15 cellular contexts compared by ENCODE assay signal in the genomic region with DNA sequence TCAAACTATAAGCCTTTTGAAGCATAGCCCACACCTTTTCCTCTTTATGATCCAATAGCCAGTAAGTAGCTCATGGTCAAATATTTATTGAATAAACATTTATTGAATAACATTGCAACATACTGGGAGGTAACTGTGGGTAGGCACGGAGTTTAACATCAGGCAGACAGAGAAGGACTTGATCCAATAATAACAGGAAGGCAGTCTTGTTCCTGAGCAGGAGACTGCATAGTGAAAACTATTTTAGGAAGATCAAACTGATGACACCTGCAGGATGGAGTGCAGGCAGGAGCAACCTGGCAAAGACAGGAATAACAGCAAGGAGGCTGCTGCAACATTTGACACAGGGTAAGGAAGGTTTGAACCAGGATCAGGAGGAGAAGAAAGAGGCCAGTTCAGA. TPM values are rescaled to one million over a fixed set of nuclear protein-coding genes. Genes with fewer than 3 reads are reported as not detected.
DNase-seq lines count a peak whose midpoint lies in the region; ATAC-seq and TF ChIP-seq lines count a peak whose summit lies in the region.
"Had no signal": no experiment of that assay in that cellular context is flagged by ENCODE, and none has a peak within 500 bp of the region (broad histone marks: within the 10 kb centered on the region; RNA-seq: fewer than 3 reads in every experiment).

No MANE protein-coding gene starts in this region.

- H2AK5ac ChIP-seq in mesenchymal stem cell (ENCODE audit: low read length, severe bottlenecking): no peak overlapping the region

- CTCF ChIA-PET in AG04450 (lab: Charles Lee) (interaction anchor here (0.6 to 2.5 kb wide), 4 partner anchors 9 to 559 kb away, joined by 3 to 36 read pairs (median 9); no protein-coding TSS in a partner anchor), PC-3 (lab: Charles Lee) (no interaction called here)

- H3F3A ChIP-seq in PC-3 (ENCODE audit: low read length, unreplicated experiment): no peaks in the 10 kb centered on the region

- H2BK120ac ChIP-seq in mesenchymal stem cell (ENCODE audit: low read depth, low read length): no peak overlapping the region

- H3K4me1 ChIP-seq in PC-3 (ENCODE audit: insufficient read depth, low read length) (0 out of 2 replicates have a peak, but pooled peaks cover 5% of the 10 kb centered on the region), mesenchymal stem cell (ENCODE audit: control insufficient read depth, insufficient read depth, low read depth, low read length) (peaks cover 11% of the 10 kb centered on the region)

- no peak overlapping the region for H2BK5ac ChIP-seq in mesenchymal stem cell (ENCODE audit: low read depth, low read length, poor library complexity, severe bottlenecking)

- no peaks in the 10 kb centered on the region for H4K20me1 ChIP-seq in PC-3 (ENCODE audit: low read length)

- intact Hi-C loops in PC-3 (cut with micrococcal nuclease): loop anchor here (1.0 kb wide), 1 partner anchor 116 kb away; no protein-coding TSS in a partner anchor

- no peak overlapping the region for H3K4ac ChIP-seq in mesenchymal stem cell (ENCODE audit: low read depth in 1 of 2, low read length in 2 of 2)

- no peak overlapping the region for H2BK15ac ChIP-seq in mesenchymal stem cell (ENCODE audit: low read depth, poor library complexity, severe bottlenecking)

- POLR2A ChIA-PET in AG04450 (lab: Yijun Ruan, JAX) (interaction anchor here (0.7 to 1.3 kb wide), 3 partner anchors 8 to 173 kb away, joined by 3 to 4 read pairs (median 4); no protein-coding TSS in a partner anchor), PC-3 (lab: Charles Lee; ENCODE audit: unreplicated experiment) (no interaction called here)

- no peak overlapping the region for H3K23ac ChIP-seq in mesenchymal stem cell (ENCODE audit: low read length in 2 of 2)

- H3K27me3 ChIP-seq in AG04450 (ENCODE audit: control insufficient read depth, insufficient read depth, low read length) (no peaks in the 10 kb centered on the region), PC-3 (ENCODE audit: low read length) (no peaks in the 10 kb centered on the region), mesenchymal stem cell (ENCODE audit: control insufficient read depth in 1 of 2, insufficient read depth in 1 of 2, low read length in 2 of 2) (no peaks in the 10 kb centered on the region)
- H3K27me3 ChIP-seq: BLaER1 had no signal

- H2AFZ ChIP-seq in PC-3 (ENCODE audit: low read length): no peak overlapping the region
- no peak overlapping the region for H2AFZ ChIP-seq in mesenchymal stem cell (ENCODE audit: low read depth, low read length)

- H3K27ac ChIP-seq in AG04450 (ENCODE audit: low read depth, low read length): peak overlapping the region; percentile 76
- H3K27ac ChIP-seq in PC-3 (ENCODE audit: low read length): no peak overlapping the region
- peak overlapping the region; percentile 63 for H3K27ac ChIP-seq in epithelial cell of prostate
- peak overlapping the region; percentile 46 for H3K27ac ChIP-seq in mesenchymal stem cell (ENCODE audit: low read length, poor library complexity, severe bottlenecking)
- H3K27ac ChIP-seq: BLaER1 had no signal

- DNase-seq in AG04450 (ENCODE audit: low read depth, low spot score) (peak; percentile 44), PC-3 (peak; percentile 30), epithelial cell of prostate (ENCODE audit: low read depth, low spot score) (no peak), mesenchymal stem cell (peak; percentile 23), SKM-1 (lab: John Stamatoyannopoulos, UW; ENCODE audit: unreplicated experiment) (no peak)
- DNase-seq: activated CD4-positive, alpha-beta T cell treated with anti-CD3 and anti-CD28 coated beads, Interleukin-2, amount 50 U/mL, for 4 hours; immature natural killer cell; NCI-H1436; NCI-H774; stimulated activated CD4-positive, alpha-beta T cell treated with anti-CD3 and anti-CD28 coated beads, Interleukin-2, amount 100 ng/mL, for 48 hours had no signal

- no peak overlapping the region for H3K4me2 ChIP-seq in PC-3 (ENCODE audit: low read length)
- H3K4me2 ChIP-seq in mesenchymal stem cell (ENCODE audit: low read length, poor library complexity, severe bottlenecking): no peak overlapping the region
- H3K4me2 ChIP-seq: BLaER1 had no signal

- no peaks in the 10 kb centered on the region for H3K9me2 ChIP-seq in PC-3 (replicated peaks; ENCODE audit: low read length)

- H4K91ac ChIP-seq in mesenchymal stem cell (ENCODE audit: low read length): no peak overlapping the region

- ATAC-seq in PC-3 (peak; percentile 84), GM19035 (IDR thresholded peaks at IDR 0.05; ENCODE audit: unreplicated experiment) (no peak), HG02678 (IDR thresholded peaks at IDR 0.05; ENCODE audit: unreplicated experiment) (no peak), esophagus mucosa (no peak)
- ATAC-seq: SK-N-SH treated with all-trans-retinoic acid at 6 μM for 48 hours had no signal

- H3K9me3 ChIP-seq in AG04450 (ENCODE audit: control insufficient read depth, insufficient read depth, low read length): no peaks in the 10 kb centered on the region
- H3K9me3 ChIP-seq in PC-3 (ENCODE audit: low read length): no peaks in the 10 kb centered on the region
- H3K9me3 ChIP-seq in mesenchymal stem cell (ENCODE audit: control insufficient read depth, low read length): no peaks in the 10 kb centered on the region
- H3K9me3 ChIP-seq: BLaER1 had no signal

- H3K79me1 ChIP-seq in mesenchymal stem cell (replicated peaks; ENCODE audit: low read length, poor library complexity, severe bottlenecking): peaks cover 42% of the 10 kb centered on the region

- 74% methylated on average over 1 of the region's 1 CpG for WGBS in mesenchymal stem cell

- no TSS peak for BruUV-seq in PC-3 (replicated peaks; lab: Mats Ljungman, UMichigan)

- TF ChIP-seq CTCF in AG04450 (IDR thresholded peaks at IDR 0.05; ENCODE audit: low read depth, low read length) (no peak), PC-3 (conservative IDR thresholded peaks at IDR 0.05; ENCODE audit: low read depth, low read length) (no peak)

- H2BK12ac ChIP-seq in mesenchymal stem cell (ENCODE audit: low read length in 2 of 2): no peak overlapping the region

- H3K36me3 ChIP-seq in PC-3 (ENCODE audit: low read depth, low read length) (peaks cover 3% of the 10 kb centered on the region; the same call in 1 of the 2 replicates), mesenchymal stem cell (ENCODE audit: control insufficient read depth in 1 of 2, insufficient read depth in 2 of 2, low read depth in 1 of 2, low read length in 2 of 2) (peaks cover 7 to 10% of the 10 kb centered on the region in 2 experiments)

- H3K18ac ChIP-seq in mesenchymal stem cell (ENCODE audit: low read depth in 1 of 2, low read length in 2 of 2): no peak overlapping the region

- H3K4me3 ChIP-seq in AG04450 (ENCODE audit: low read depth, low read length): no peak overlapping the region
- H3K4me3 ChIP-seq in PC-3 (ENCODE audit: low read length): no peak overlapping the region
- no peak overlapping the region for H3K4me3 ChIP-seq in mesenchymal stem cell (ENCODE audit: insufficient read depth in 1 of 2, low read depth in 1 of 2, low read length in 2 of 2)
- H3K4me3 ChIP-seq: BLaER1 had no signal

- H3K79me2 ChIP-seq in PC-3 (ENCODE audit: low read length): peaks cover 69% of the 10 kb centered on the region

- no peak overlapping the region for H4K8ac ChIP-seq in mesenchymal stem cell (ENCODE audit: low read length)

- H3K14ac ChIP-seq in mesenchymal stem cell (ENCODE audit: low read length in 2 of 2): no peak overlapping the region

- H3K9ac ChIP-seq in PC-3 (ENCODE audit: low read length) (no peak overlapping the region), mesenchymal stem cell (ENCODE audit: low read length) (peak overlapping the region; percentile 36)
- H3K9ac ChIP-seq: BLaER1 had no signal

RNA-seq across cellular contexts. Expression of gene DCTN1, which starts 3.1 kb away (rescaled TPM):
- polyA plus RNA-seq in AG04450 (2011; rRNA removed): 147 and 188 TPM in 2 replicates
- polyA minus RNA-seq in AG04450 (2011; rRNA and poly(A)+ RNA removed): 266 and 405 TPM in 2 replicates
- 67.8 and 91.0 TPM in 2 replicates for total RNA-seq in PC-3 (2014; rRNA removed)
- polyA plus RNA-seq in mesenchymal stem cell (2013, experiment 1 of 2): 188 TPM
- 195 TPM for polyA plus RNA-seq in mesenchymal stem cell (2013, experiment 2 of 2)
- total RNA-seq in esophagus mucosa: 86.4 TPM

RNA-seq across cellular contexts. Expression of gene C2orf81, which starts 38.2 kb away (rescaled TPM):
- polyA plus RNA-seq in AG04450 (2011; rRNA removed): 0.16 TPM in 2 replicates
- polyA minus RNA-seq in AG04450 (2011; rRNA and poly(A)+ RNA removed): 0.17 and 0.32 TPM in 2 replicates
- 1.6 and 2.4 TPM in 2 replicates for total RNA-seq in PC-3 (2014; rRNA removed)
- polyA plus RNA-seq in mesenchymal stem cell (2013, experiment 1 of 2): 0.46 TPM
- polyA plus RNA-seq in mesenchymal stem cell (2013, experiment 2 of 2): 0.29 TPM
- 0.56 TPM for total RNA-seq in esophagus mucosa

RNA-seq across cellular contexts. Expression of gene WDR54, which starts 38.3 kb away (rescaled TPM):
- 14.5 and 19.5 TPM in 2 replicates for polyA plus RNA-seq in AG04450 (2011; rRNA removed)
- polyA minus RNA-seq in AG04450 (2011; rRNA and poly(A)+ RNA removed): 30.9 and 35.1 TPM in 2 replicates
- 38.8 and 41.0 TPM in 2 replicates for total RNA-seq in PC-3 (2014; rRNA removed)
- polyA plus RNA-seq in mesenchymal stem cell (2013, experiment 1 of 2): 7.0 TPM
- 7.3 TPM for polyA plus RNA-seq in mesenchymal stem cell (2013, experiment 2 of 2)
- total RNA-seq in esophagus mucosa: 4.3 TPM

RNA-seq across cellular contexts. Expression of gene SLC4A5, which starts 40.0 kb away (rescaled TPM):
- 0.15 and 0.25 TPM in 2 replicates for polyA plus RNA-seq in AG04450 (2011; rRNA removed)
- not detected in 2 replicates for polyA minus RNA-seq in AG04450 (2011; rRNA and poly(A)+ RNA removed)
- 0.40 and 2.4 TPM in 2 replicates for total RNA-seq in PC-3 (2014; rRNA removed)
- 0.15 TPM for polyA plus RNA-seq in mesenchymal stem cell (2013, experiment 1 of 2)
- polyA plus RNA-seq in mesenchymal stem cell (2013, experiment 2 of 2): 0.10 TPM
- 0.56 TPM for total RNA-seq in esophagus mucosa
- polyA plus RNA-seq: immature natural killer cell had no signal

RNA-seq across cellular contexts. Expression of gene RTKN, which starts 58.5 kb away (rescaled TPM):
- 12.6 and 12.7 TPM in 2 replicates for polyA plus RNA-seq in AG04450 (2011; rRNA removed)
- 13.4 and 20.7 TPM in 2 replicates for polyA minus RNA-seq in AG04450 (2011; rRNA and poly(A)+ RNA removed)
- 90.5 and 138 TPM in 2 replicates for total RNA-seq in PC-3 (2014; rRNA removed)
- polyA plus RNA-seq in mesenchymal stem cell (2013, experiment 1 of 2): 8.7 TPM
- polyA plus RNA-seq in mesenchymal stem cell (2013, experiment 2 of 2): 8.2 TPM
- total RNA-seq in esophagus mucosa: 18.3 TPM

Comparison
In these comparisons a context has a peak if more than half of its experiments do, and no peak if none do; other contexts are left out.
1. DNase-seq: peak in AG04450 (single experiment), PC-3 (single experiment) and mesenchymal stem cell (single experiment); none in epithelial cell of prostate (single experiment) and SKM-1 (single experiment).